In the genomic region with DNA sequence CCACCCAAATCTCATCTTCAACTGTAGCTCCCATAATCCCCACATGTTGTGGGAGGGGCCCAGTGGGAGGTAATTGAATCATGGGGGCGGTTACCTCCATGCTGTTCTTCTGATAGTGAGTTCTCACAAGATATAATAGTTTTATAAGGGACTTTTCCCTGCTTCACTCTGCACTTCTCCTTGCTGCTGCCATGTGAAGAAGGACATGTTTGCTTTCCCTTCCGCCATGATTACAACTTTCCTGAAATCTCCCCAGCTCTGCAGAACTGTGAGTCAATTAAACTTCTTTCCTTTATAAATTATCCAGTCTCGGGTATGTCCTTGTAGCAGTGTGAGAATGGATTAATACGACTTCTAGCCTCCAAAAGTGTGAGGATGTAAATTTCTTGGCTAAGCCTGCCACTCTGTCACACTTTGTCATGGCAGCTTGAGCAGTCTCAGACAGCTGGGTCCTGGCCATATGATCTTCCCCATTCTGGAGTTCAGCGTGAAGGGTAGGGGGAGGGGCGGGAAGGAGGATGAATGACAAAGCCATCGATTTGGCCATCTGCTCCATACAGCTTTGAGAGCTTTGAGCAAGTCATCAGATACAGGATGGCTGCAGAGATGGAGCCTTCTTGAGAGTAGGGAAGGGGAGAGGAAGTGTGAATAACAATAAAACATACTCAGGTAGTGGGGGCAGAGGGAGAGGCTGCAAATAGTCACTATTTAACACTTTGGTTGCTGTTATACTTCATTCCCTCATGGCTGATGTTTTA, we compare ENCODE assay signal across 18 cellular contexts. TPM values are rescaled to one million over a fixed set of nuclear protein-coding genes. Genes with fewer than 3 reads are reported as not detected.
DNase-seq lines count a peak whose midpoint lies in the region; ATAC-seq and TF ChIP-seq lines count a peak whose summit lies in the region.
"Had no signal": no experiment of that assay in that cellular context is flagged by ENCODE, and none has a peak within 500 bp of the region (broad histone marks: within the 10 kb centered on the region; RNA-seq: fewer than 3 reads in every experiment).

No MANE protein-coding gene starts in this region.

- no peak for DNase-seq in activated CD8-positive, alpha-beta memory T cell treated with anti-CD3 and anti-CD28 coated beads, Interleukin-2, amount 10 ng/mL, durations not matched to agents 7 days and 5 days
- no peak for DNase-seq in activated CD8-positive, alpha-beta memory T cell treated with anti-CD3 and anti-CD28 coated beads, Interleukin-2, amount 50 U/mL, for 4 hours
- peak; percentile 40 for DNase-seq in MV-4-11 (lab: John Stamatoyannopoulos, UW)
- no peak for DNase-seq in activated CD4-positive, alpha-beta memory T cell treated with anti-CD3 and anti-CD28 coated beads, Interleukin-2, amount 10 ng/mL, durations not matched to agents 7 days and 5 days
- no peak for DNase-seq in lower lobe of right lung
- no peak for DNase-seq in mesenchymal stem cell
- no peak for DNase-seq in esophagus squamous epithelium (lab: John Stamatoyannopoulos, UW)
- DNase-seq: amniotic stem cell, foreskin keratinocyte, left ventricle myocardium inferior, NCI-H1092 treated with DMSO at 0.1 percent for 48 hours, NCI-H345, Peyer's patch, spleen, SW 1271, uterus had no signal

- H3K4me3 ChIP-seq in lower lobe of right lung (no peak overlapping the region), mesenchymal stem cell (ENCODE audit: insufficient read depth in 1 of 2, low read depth in 1 of 2, low read length in 2 of 2) (no peak overlapping the region), esophagus squamous epithelium (no peak overlapping the region)
- H3K4me3 ChIP-seq: left ventricle myocardium inferior, Peyer's patch, spleen, uterus had no signal

- H2BK15ac ChIP-seq in mesenchymal stem cell (ENCODE audit: low read depth, poor library complexity, severe bottlenecking), result no peak overlapping the region

- no peak overlapping the region for H4K8ac ChIP-seq in mesenchymal stem cell (ENCODE audit: low read length)

- H3K27me3 ChIP-seq in lower lobe of right lung (ENCODE audit: low read depth) (no peaks in the 10 kb centered on the region), mesenchymal stem cell (ENCODE audit: control insufficient read depth in 1 of 2, insufficient read depth in 1 of 2, low read length in 2 of 2) (no peaks in the 10 kb centered on the region), esophagus squamous epithelium (no peaks in the 10 kb centered on the region)
- H3K27me3 ChIP-seq: foreskin keratinocyte, Peyer's patch, spleen, uterus had no signal

- TF ChIP-seq POLR2A in esophagus squamous epithelium (IDR thresholded peaks at IDR 0.05), result no peak

- H3K4me2 ChIP-seq in mesenchymal stem cell (ENCODE audit: low read length, poor library complexity, severe bottlenecking), result no peak overlapping the region

- H2BK120ac ChIP-seq in mesenchymal stem cell (ENCODE audit: low read depth, low read length), result no peak overlapping the region

- H2BK5ac ChIP-seq in mesenchymal stem cell (ENCODE audit: low read depth, low read length, poor library complexity, severe bottlenecking), result no peak overlapping the region

- H3K4me1 ChIP-seq in lower lobe of right lung (no peaks in the 10 kb centered on the region), mesenchymal stem cell (ENCODE audit: control insufficient read depth, insufficient read depth, low read depth, low read length) (peaks cover 3% of the 10 kb centered on the region), esophagus squamous epithelium (no peaks in the 10 kb centered on the region)
- H3K4me1 ChIP-seq: foreskin keratinocyte, left ventricle myocardium inferior, Peyer's patch, uterus had no signal

- peaks cover 61% of the 10 kb centered on the region for H3K4me1 Mint-ChIP-seq in activated CD8-positive, alpha-beta memory T cell treated with anti-CD3 and anti-CD28 coated beads, Interleukin-2, amount 10 ng/mL, durations not matched to agents 7 days and 5 days
- peaks cover 53% of the 10 kb centered on the region for H3K4me1 Mint-ChIP-seq in activated CD4-positive, alpha-beta memory T cell treated with anti-CD3 and anti-CD28 coated beads, Interleukin-2, amount 10 ng/mL, durations not matched to agents 7 days and 5 days
- H3K4me1 Mint-ChIP-seq in nephron, result peaks cover 6% of the 10 kb centered on the region

- H3K9ac ChIP-seq in mesenchymal stem cell (ENCODE audit: low read length), result no peak overlapping the region

- H3K36me3 Mint-ChIP-seq in activated CD8-positive, alpha-beta memory T cell treated with anti-CD3 and anti-CD28 coated beads, Interleukin-2, amount 10 ng/mL, durations not matched to agents 7 days and 5 days, result peaks cover 50% of the 10 kb centered on the region
- peaks cover 42% of the 10 kb centered on the region for H3K36me3 Mint-ChIP-seq in activated CD4-positive, alpha-beta memory T cell treated with anti-CD3 and anti-CD28 coated beads, Interleukin-2, amount 10 ng/mL, durations not matched to agents 7 days and 5 days (ENCODE audit: low read depth)
- H3K36me3 Mint-ChIP-seq in nephron (ENCODE audit: low read depth), result no peaks in the 10 kb centered on the region

- no peak for TF ChIP-seq CTCF in nephron (IDR thresholded peaks at IDR 0.05; ENCODE audit: unreplicated experiment in 3 of 3)
- TF ChIP-seq CTCF in lower lobe of right lung (IDR thresholded peaks at IDR 0.05), result no peak
- no peak for TF ChIP-seq CTCF in esophagus squamous epithelium (IDR thresholded peaks at IDR 0.05)

- no peak overlapping the region for H3K23ac ChIP-seq in mesenchymal stem cell (ENCODE audit: low read length in 2 of 2)

- peaks cover 30% of the 10 kb centered on the region for H3K9me3 Mint-ChIP-seq in activated CD8-positive, alpha-beta memory T cell treated with anti-CD3 and anti-CD28 coated beads, Interleukin-2, amount 10 ng/mL, durations not matched to agents 7 days and 5 days (ENCODE audit: low read depth)
- H3K9me3 Mint-ChIP-seq in activated CD4-positive, alpha-beta memory T cell treated with anti-CD3 and anti-CD28 coated beads, Interleukin-2, amount 10 ng/mL, durations not matched to agents 7 days and 5 days, result peaks cover 41% of the 10 kb centered on the region
- peaks cover 13% of the 10 kb centered on the region for H3K9me3 Mint-ChIP-seq in nephron

- no peaks in the 10 kb centered on the region for H3K79me1 ChIP-seq in mesenchymal stem cell (replicated peaks; ENCODE audit: low read length, poor library complexity, severe bottlenecking)

- H2BK12ac ChIP-seq in mesenchymal stem cell (ENCODE audit: low read length in 2 of 2), result no peak overlapping the region

- H3K27me3 Mint-ChIP-seq in activated CD8-positive, alpha-beta memory T cell treated with anti-CD3 and anti-CD28 coated beads, Interleukin-2, amount 10 ng/mL, durations not matched to agents 7 days and 5 days, result no peaks in the 10 kb centered on the region
- H3K27me3 Mint-ChIP-seq in activated CD4-positive, alpha-beta memory T cell treated with anti-CD3 and anti-CD28 coated beads, Interleukin-2, amount 10 ng/mL, durations not matched to agents 7 days and 5 days, result no peaks in the 10 kb centered on the region
- H3K27me3 Mint-ChIP-seq in nephron (ENCODE audit: low read depth), result no peaks in the 10 kb centered on the region

- H3K36me3 ChIP-seq in lower lobe of right lung (no peaks in the 10 kb centered on the region), mesenchymal stem cell (ENCODE audit: control insufficient read depth in 1 of 2, insufficient read depth in 2 of 2, low read depth in 1 of 2, low read length in 2 of 2) (no peaks in the 10 kb centered on the region), esophagus squamous epithelium (no peaks in the 10 kb centered on the region)
- H3K36me3 ChIP-seq: left ventricle myocardium inferior, Peyer's patch, spleen, uterus had no signal

- no peak overlapping the region for H4K91ac ChIP-seq in mesenchymal stem cell (ENCODE audit: low read length)

- POLR2A ChIA-PET in activated CD4-positive, alpha-beta memory T cell treated with anti-CD3 and anti-CD28 coated beads, Interleukin-2, amount 10 ng/mL, durations not matched to agents 7 days and 5 days (lab: Charles Lee), result interaction anchor here (1.0 to 5.8 kb wide), 3 partner anchors 19 to 166 kb away, joined by 3 to 68 read pairs (median 19); a partner anchor contains a TSS

- H3K18ac ChIP-seq in mesenchymal stem cell (ENCODE audit: low read depth in 1 of 2, low read length in 2 of 2), result no peak overlapping the region

- peak overlapping the region; percentile 1 for H3K27ac Mint-ChIP-seq in activated CD8-positive, alpha-beta memory T cell treated with anti-CD3 and anti-CD28 coated beads, Interleukin-2, amount 10 ng/mL, durations not matched to agents 7 days and 5 days
- peak overlapping the region; percentile 92 for H3K27ac Mint-ChIP-seq in activated CD4-positive, alpha-beta memory T cell treated with anti-CD3 and anti-CD28 coated beads, Interleukin-2, amount 10 ng/mL, durations not matched to agents 7 days and 5 days
- peak overlapping the region in 2 of 3 experiments; percentile 25 to 71 for H3K27ac Mint-ChIP-seq in nephron
- H3K27ac Mint-ChIP-seq: progenitor cell of endocrine pancreas had no signal

- H2AK5ac ChIP-seq in mesenchymal stem cell (ENCODE audit: low read length, severe bottlenecking), result no peak overlapping the region

- no peak overlapping the region for H3K27ac ChIP-seq in lower lobe of right lung
- no peak overlapping the region for H3K27ac ChIP-seq in mesenchymal stem cell (ENCODE audit: low read length, poor library complexity, severe bottlenecking)
- no peak overlapping the region for H3K27ac ChIP-seq in esophagus squamous epithelium
- H3K27ac ChIP-seq: foreskin keratinocyte, left ventricle myocardium inferior had no signal

- H3K14ac ChIP-seq in mesenchymal stem cell (ENCODE audit: low read length in 2 of 2), result no peak overlapping the region

- intact Hi-C loops in lower lobe of right lung (cut with DNase I) (no loop called here), esophagus squamous epithelium (cut with DNase I) (no loop called here)

- no peak overlapping the region for H3K4me3 Mint-ChIP-seq in activated CD8-positive, alpha-beta memory T cell treated with anti-CD3 and anti-CD28 coated beads, Interleukin-2, amount 10 ng/mL, durations not matched to agents 7 days and 5 days
- no peak overlapping the region for H3K4me3 Mint-ChIP-seq in activated CD4-positive, alpha-beta memory T cell treated with anti-CD3 and anti-CD28 coated beads, Interleukin-2, amount 10 ng/mL, durations not matched to agents 7 days and 5 days
- no peak overlapping the region for H3K4me3 Mint-ChIP-seq in nephron

- 75% methylated on average over 6 of the region's 7 CpGs for WGBS in mesenchymal stem cell
- WGBS in esophagus squamous epithelium, 2 donors, result 87 to 92% methylated on average over 6 of the region's 7 CpGs

- no peak overlapping the region for H3K4ac ChIP-seq in mesenchymal stem cell (ENCODE audit: low read depth in 1 of 2, low read length in 2 of 2)

- CTCF ChIA-PET in activated CD8-positive, alpha-beta memory T cell treated with anti-CD3 and anti-CD28 coated beads, Interleukin-2, amount 10 ng/mL, durations not matched to agents 7 days and 5 days (lab: Charles Lee), result interaction anchor here (1.0 to 8.7 kb wide), 5 partner anchors 19 to 152 kb away, joined by 3 to 68 read pairs (median 10); a partner anchor contains a TSS
- CTCF ChIA-PET in activated CD4-positive, alpha-beta memory T cell treated with anti-CD3 and anti-CD28 coated beads, Interleukin-2, amount 10 ng/mL, durations not matched to agents 7 days and 5 days (lab: Charles Lee), result interaction anchor here (1.2 to 3.9 kb wide), 3 partner anchors 19 to 105 kb away, joined by 3 to 34 read pairs (median 19); a partner anchor contains a TSS

- no peak for ATAC-seq in activated CD8-positive, alpha-beta memory T cell treated with anti-CD3 and anti-CD28 coated beads, Interleukin-2, amount 10 ng/mL, durations not matched to agents 7 days and 5 days
- ATAC-seq in lower lobe of right lung, result no peak
- ATAC-seq: foreskin keratinocyte had no signal

- no peak overlapping the region for H2AFZ ChIP-seq in mesenchymal stem cell (ENCODE audit: low read depth, low read length)

- H3K9me3 ChIP-seq in lower lobe of right lung (peaks cover 3% of the 10 kb centered on the region), mesenchymal stem cell (ENCODE audit: control insufficient read depth, low read length) (peaks cover 7% of the 10 kb centered on the region), esophagus squamous epithelium (no peaks in the 10 kb centered on the region)
- H3K9me3 ChIP-seq: uterus had no signal

RNA-seq across cellular contexts. Expression of a gene that starts 19.1 kb away (rescaled TPM):
- total RNA-seq in activated CD8-positive, alpha-beta memory T cell treated with anti-CD3 and anti-CD28 coated beads, Interleukin-2, amount 10 ng/mL, durations not matched to agents 7 days and 5 days, result 10 to 100 TPM; 17.4 to 32.0 TPM
- 10 to 100 TPM; 11.8 to 15.0 TPM for total RNA-seq in activated CD4-positive, alpha-beta memory T cell treated with anti-CD3 and anti-CD28 coated beads, Interleukin-2, amount 10 ng/mL, durations not matched to agents 7 days and 5 days
- total RNA-seq in lower lobe of right lung, result 16.0 TPM
- polyA plus RNA-seq in mesenchymal stem cell (2013, experiment 1 of 2), result 24.1 TPM
- 25.7 TPM for polyA plus RNA-seq in mesenchymal stem cell (2013, experiment 2 of 2)
- 10 to 100 TPM in 2 of 4 donors, 1 to 10 TPM in 2; 5.3 to 11.4 (median 9.4) TPM for total RNA-seq in esophagus squamous epithelium

RNA-seq across cellular contexts. Expression of a gene that starts 55.5 kb away (rescaled TPM):
- 10 to 100 TPM; 12.7 to 13.0 TPM for total RNA-seq in activated CD8-positive, alpha-beta memory T cell treated with anti-CD3 and anti-CD28 coated beads, Interleukin-2, amount 10 ng/mL, durations not matched to agents 7 days and 5 days
- 10 to 100 TPM; 26.3 to 27.2 TPM for total RNA-seq in activated CD4-positive, alpha-beta memory T cell treated with anti-CD3 and anti-CD28 coated beads, Interleukin-2, amount 10 ng/mL, durations not matched to agents 7 days and 5 days
- total RNA-seq in lower lobe of right lung, result 30.2 TPM
- polyA plus RNA-seq in mesenchymal stem cell (2013, experiment 1 of 2), result 66.0 TPM
- 65.0 TPM for polyA plus RNA-seq in mesenchymal stem cell (2013, experiment 2 of 2)
- total RNA-seq in esophagus squamous epithelium, result 100 to 1,000 TPM in 1 of 4 donors, 10 to 100 TPM in 3; 51.6 to 102 (median 57.2) TPM

Comparison
In these comparisons a context has a peak if more than half of its experiments do, and no peak if none do; other contexts are left out.
1. H3K27ac Mint-ChIP-seq: peak in every context shown above with its lines; median percentile 92 in activated CD4-positive, alpha-beta memory T cell treated with anti-CD3 and anti-CD28 coated beads, Interleukin-2, amount 10 ng/mL, durations not matched to agents 7 days and 5 days; 48 in nephron; 1 in activated CD8-positive, alpha-beta memory T cell treated with anti-CD3 and anti-CD28 coated beads, Interleukin-2, amount 10 ng/mL, durations not matched to agents 7 days and 5 days.